Comparison of ENCODE assay signal across 20 cellular contexts in genomic region chr13:52994865-52995264, GRCh38. TPM values are rescaled to one million over a fixed set of nuclear protein-coding genes. Genes with fewer than 3 reads are reported as not detected.
"Had no signal": no experiment of that assay in that cellular context is flagged by ENCODE, and none has a peak within 500 bp of the region (broad histone marks: within the 10 kb centered on the region; RNA-seq: fewer than 3 reads in every experiment).

No MANE protein-coding gene starts in this region.

- H3K4me3 ChIP-seq: adrenal gland, breast epithelium, esophagus muscularis mucosa, gastroesophageal sphincter, heart right ventricle, spleen, thoracic aorta, upper lobe of left lung had no signal

- H3K36me3 Mint-ChIP-seq: activated naive CD4-positive, alpha-beta T cell treated with anti-CD3 and anti-CD28 coated beads, Interleukin-2, amount 50 U/mL, for 72 hours; naive thymus-derived CD4-positive, alpha-beta T cell; stimulated activated naive B cell treated with anti-CD40 and anti-IgM and Interleukin-4, amounts not matched to agents 10 μg/mL and 1 μg/mL and 100 μg/mL, for 72 hours had no signal

- DNase-seq: activated CD4-positive, alpha-beta T cell treated with anti-CD3 and anti-CD28 coated beads, Interleukin-2, amount 50 U/mL, for 4 hours; activated gamma-delta T cell; adrenal gland; effector CD8-positive, alpha-beta T cell; heart right ventricle; mesenchymal stem cell; naive thymus-derived CD4-positive, alpha-beta T cell; nucleus accumbens; spleen; stimulated activated CD4-positive, alpha-beta T cell treated with anti-CD3 and anti-CD28 coated beads, Interleukin-4, amount 100 ng/mL, for 4 hours; stimulated activated naive B cell treated with anti-CD40 and anti-IgM and Interleukin-4, amounts not matched to agents 10 μg/mL and 1 μg/mL and 100 μg/mL, for 72 hours; T-helper 2 cell; upper lobe of left lung; WERI-Rb-1 had no signal

- ATAC-seq: activated naive CD4-positive, alpha-beta T cell treated with anti-CD3 and anti-CD28 coated beads, Interleukin-2, amount 50 U/mL, for 72 hours; gastroesophageal sphincter; heart right ventricle; naive thymus-derived CD4-positive, alpha-beta T cell; stimulated activated naive B cell treated with anti-CD40 and anti-IgM and Interleukin-4, amounts not matched to agents 10 μg/mL and 1 μg/mL and 100 μg/mL, for 72 hours had no signal

- H3K9me3 ChIP-seq: adrenal gland, breast epithelium, esophagus muscularis mucosa, gastroesophageal sphincter, heart right ventricle, spleen, thoracic aorta, upper lobe of left lung had no signal

- H3K27ac Mint-ChIP-seq: activated naive CD4-positive, alpha-beta T cell treated with anti-CD3 and anti-CD28 coated beads, Interleukin-2, amount 50 U/mL, for 72 hours; naive thymus-derived CD4-positive, alpha-beta T cell; stimulated activated naive B cell treated with anti-CD40 and anti-IgM and Interleukin-4, amounts not matched to agents 10 μg/mL and 1 μg/mL and 100 μg/mL, for 72 hours had no signal

- H3K4me1 Mint-ChIP-seq: stimulated activated naive B cell treated with anti-CD40 and anti-IgM and Interleukin-4, amounts not matched to agents 10 μg/mL and 1 μg/mL and 100 μg/mL, for 72 hours had no signal

- H3K4me1 ChIP-seq: adrenal gland, breast epithelium, esophagus muscularis mucosa, gastroesophageal sphincter, heart right ventricle, upper lobe of left lung had no signal

- H3K27ac ChIP-seq: adrenal gland, breast epithelium, esophagus muscularis mucosa, gastroesophageal sphincter, heart right ventricle, spleen, thoracic aorta, upper lobe of left lung, WERI-Rb-1 had no signal

- H3K36me3 ChIP-seq: adrenal gland, breast epithelium, esophagus muscularis mucosa, gastroesophageal sphincter, heart right ventricle, spleen, thoracic aorta, upper lobe of left lung, WERI-Rb-1 had no signal

- H3K27me3 ChIP-seq: adrenal gland, breast epithelium, esophagus muscularis mucosa, upper lobe of left lung had no signal

- H3K4me3 Mint-ChIP-seq: naive thymus-derived CD4-positive, alpha-beta T cell; stimulated activated naive B cell treated with anti-CD40 and anti-IgM and Interleukin-4, amounts not matched to agents 10 μg/mL and 1 μg/mL and 100 μg/mL, for 72 hours had no signal

RNA-seq across cellular contexts. Expression of gene OLFM4, which starts 33.7 kb away (rescaled TPM):
- total RNA-seq: activated naive CD4-positive, alpha-beta T cell treated with anti-CD3 and anti-CD28 coated beads, Interleukin-2, amount 50 U/mL, for 72 hours; astrocyte; naive thymus-derived CD4-positive, alpha-beta T cell had no signal
